ENCODE assay signal across 8 cellular contexts in genomic region chr19:39445258-39446071, GRCh38. TPM values are rescaled to one million over a fixed set of nuclear protein-coding genes. Genes with fewer than 3 reads are reported as not detected.
DNase-seq lines count a peak whose midpoint lies in the region; TF ChIP-seq lines count a peak whose summit lies in the region.

TSS of gene SUPT5H (plus strand) at chr19:39445582. CDS start at chr19:39445891, 309 bp downstream.

- H3K27ac ChIP-seq in MM.1S (ENCODE audit: low read length) (peak within 1 kb of the TSS; percentile 88), stomach smooth muscle (ENCODE audit: low read length) (peak within 1 kb of the TSS; percentile 95)

- H4K20me1 ChIP-seq in MM.1S (ENCODE audit: insufficient read depth, low read length), result peaks cover 6% of the 10 kb centered on the region; the same call in 1 of the 2 replicates

- H3K9me3 ChIP-seq in HAP-1, result no peaks in the 10 kb centered on the region
- H3K9me3 ChIP-seq in MM.1S (replicated peaks; ENCODE audit: insufficient read depth, low read length), result no peaks in the 10 kb centered on the region
- no peaks in the 10 kb centered on the region for H3K9me3 ChIP-seq in stomach smooth muscle (ENCODE audit: control insufficient read depth in 2 of 2, low read length in 2 of 2)

- peak within 1 kb of the TSS; percentile 57; the same call in 1 of the 2 replicates for H2AFZ ChIP-seq in MM.1S (ENCODE audit: low read length)

- peaks cover 55% of the 10 kb centered on the region for H3K79me2 ChIP-seq in MM.1S (ENCODE audit: low read length)

- H3K9me2 ChIP-seq in MM.1S (replicated peaks; ENCODE audit: insufficient read depth, low read length), result no peaks in the 10 kb centered on the region

- H3K9ac ChIP-seq in MM.1S (ENCODE audit: low read length) (peak within 1 kb of the TSS; percentile 98), stomach smooth muscle (ENCODE audit: low read length in 2 of 2) (peak within 1 kb of the TSS; percentile 84 to 100)

- H3K27me3 Mint-ChIP-seq in neural crest cell (ENCODE audit: low read depth), result no peaks in the 10 kb centered on the region

- H3K4me3 ChIP-seq in HAP-1 (peak within 1 kb of the TSS; percentile 82), MM.1S (ENCODE audit: low read length) (peak within 1 kb of the TSS; percentile 99), fibroblast of villous mesenchyme (ENCODE audit: low read depth, low read length) (peak within 1 kb of the TSS; percentile 97), stomach smooth muscle (ENCODE audit: low read length in 2 of 2) (peak within 1 kb of the TSS; percentile 94 to 100)

- peak within 1 kb of the TSS; percentile 87 for H3K4me2 ChIP-seq in MM.1S (ENCODE audit: low read depth, low read length)

- H3K4me1 ChIP-seq in HAP-1 (peaks cover 6% of the 10 kb centered on the region), MM.1S (ENCODE audit: low read length) (peaks cover 30% of the 10 kb centered on the region), stomach smooth muscle (ENCODE audit: control insufficient read depth, insufficient read depth, low read length) (peaks cover 33% of the 10 kb centered on the region)

- in situ Hi-C loops in HAP-1 (cut with MboI; ENCODE audit: low sequenced_read_pairs), result loop anchor here (10.0 kb wide), 1 partner anchor 89 kb away; the partner anchor contains the start of gene EID2B

- peaks cover 31% of the 10 kb centered on the region for H3K4me1 Mint-ChIP-seq in neural crest cell

- H3K27me3 ChIP-seq in HAP-1 (ENCODE audit: low read depth) (no peaks in the 10 kb centered on the region), MM.1S (replicated peaks; ENCODE audit: insufficient read depth, low read length) (no peaks in the 10 kb centered on the region), stomach smooth muscle (ENCODE audit: control insufficient read depth in 1 of 2, insufficient read depth in 2 of 2, low read length in 2 of 2) (peaks cover 0 to 2% of the 10 kb centered on the region in 2 donors)

- H3K36me3 Mint-ChIP-seq in neural crest cell (ENCODE audit: low read depth), result peaks cover 5% of the 10 kb centered on the region

- H3K9me3 Mint-ChIP-seq in neural crest cell, result no peaks in the 10 kb centered on the region

- TF ChIP-seq CTCF in MM.1S (IDR thresholded peaks at IDR 0.05; ENCODE audit: low read length), result no peak
- TF ChIP-seq CTCF in fibroblast of villous mesenchyme (IDR thresholded peaks at IDR 0.05; ENCODE audit: insufficient read depth, low read depth, low read length), result no peak
- no peak for TF ChIP-seq CTCF in neural crest cell (conservative IDR thresholded peaks at IDR 0.05)

- DNase-seq in ELR (ENCODE audit: low read depth), result peak; percentile 98
- peak; percentile 94 to 98 for DNase-seq in HAP-1 (ENCODE audit: low spot score in 2 of 2)
- DNase-seq in MM.1S, result peak; percentile 99
- DNase-seq in SIG-M5 (lab: John Stamatoyannopoulos, UW), result peak; percentile 61
- peak; percentile 88 for DNase-seq in activated gamma-delta T cell (lab: John Stamatoyannopoulos, UW)
- peak; percentile 98 for DNase-seq in fibroblast of villous mesenchyme (ENCODE audit: low read depth)
- DNase-seq in neural crest cell (ENCODE audit: low read depth, low spot score), result peak; percentile 89

- H3K4me3 Mint-ChIP-seq in neural crest cell, result peak within 1 kb of the TSS; percentile 95

- peaks cover 9% of the 10 kb centered on the region for H3K36me3 ChIP-seq in HAP-1 (replicated peaks)
- no peaks in the 10 kb centered on the region for H3K36me3 ChIP-seq in MM.1S (replicated peaks; ENCODE audit: insufficient read depth, low read length)
- peaks cover 0 to 7% of the 10 kb centered on the region in 2 donors for H3K36me3 ChIP-seq in stomach smooth muscle (ENCODE audit: control insufficient read depth in 2 of 2, insufficient read depth in 2 of 2, low read length in 2 of 2)

- peak within 1 kb of the TSS; percentile 94 for H3K27ac Mint-ChIP-seq in neural crest cell (ENCODE audit: unreplicated experiment)

- H3F3A ChIP-seq in MM.1S (ENCODE audit: insufficient read depth, low read length), result peaks cover 20% of the 10 kb centered on the region

RNA-seq across cellular contexts. Expression of gene SUPT5H, which starts in this region (rescaled TPM):
- 71.8 and 80.7 TPM in 2 replicates for total RNA-seq in fibroblast of villous mesenchyme
- 129 and 140 TPM in 2 replicates for total RNA-seq in neural crest cell

Comparison
In these comparisons a context has a peak if more than half of its experiments do, and no peak if none do; other contexts are left out.
1. Peak in every context shown above with its lines: DNase-seq, H3K4me3 ChIP-seq and H3K27ac ChIP-seq.